20 cellular contexts compared by ENCODE assay signal in genomic region chr14:58793096-58793740, GRCh38.
A peak's percentile ranks its signal among the peaks of the same experiment; 100 is the strongest.
DNase-seq lines count a peak whose midpoint lies in the region; ATAC-seq, FAIRE-seq and TF ChIP-seq lines count a peak whose summit lies in the region.
"Had no signal": no experiment of that assay in that cellular context is flagged by ENCODE, and none has a peak within 500 bp of the region (broad histone marks: within the 10 kb centered on the region; RNA-seq: fewer than 3 reads in every experiment).

No MANE protein-coding gene starts in this region.

- H2AFZ ChIP-seq in IMR-90 (replicated peaks; ENCODE audit: low read length, poor library complexity): no peak overlapping the region
- H2AFZ ChIP-seq in hepatocyte: no peak overlapping the region

- H3K4me2 ChIP-seq in IMR-90 (ENCODE audit: low read depth, low read length): no peak overlapping the region
- peak overlapping the region; percentile 54 for H3K4me2 ChIP-seq in hepatocyte
- H3K4me2 ChIP-seq: BLaER1 treated with 17β-estradiol and CSF1 and Interleukin-3, amounts not matched to agents 10 nM and 100 nM had no signal

- H3K79me2 ChIP-seq in hepatocyte: no peaks in the 10 kb centered on the region

- H3K27ac ChIP-seq in AG04450 (ENCODE audit: low read depth, low read length) (no peak overlapping the region), IMR-90 (ENCODE audit: insufficient read depth, low read length) (no peak overlapping the region), hepatocyte (peak overlapping the region; percentile 81), small intestine (ENCODE audit: low read depth in 1 of 2, low read length in 1 of 2) (no peak overlapping the region)
- H3K27ac ChIP-seq: BLaER1 treated with 17β-estradiol and CSF1 and Interleukin-3, amounts not matched to agents 10 nM and 100 nM; SK-N-MC had no signal

- no peak overlapping the region for H2BK20ac ChIP-seq in IMR-90 (ENCODE audit: low read depth, low read length)

- no peak for TF ChIP-seq RAD21 in IMR-90 (IDR thresholded peaks at IDR 0.05; ENCODE audit: low read length)

- peaks cover 4% of the 10 kb centered on the region; the same call in 1 of the 2 replicates for H3K4me1 ChIP-seq in IMR-90 (ENCODE audit: control insufficient read depth, insufficient read depth, low read length)
- peaks cover 9% of the 10 kb centered on the region for H3K4me1 ChIP-seq in hepatocyte (ENCODE audit: insufficient read depth)
- H3K4me1 ChIP-seq in small intestine (ENCODE audit: control insufficient read depth in 2 of 2, insufficient read depth in 1 of 2, low read depth in 1 of 2, low read length in 1 of 2): peaks cover 2 to 7% of the 10 kb centered on the region in 2 donors

- no peaks in the 10 kb centered on the region for H3K79me1 ChIP-seq in IMR-90 (ENCODE audit: low read depth in 1 of 2, low read length in 2 of 2)

- no peaks in the 10 kb centered on the region for H3K9me1 ChIP-seq in IMR-90 (ENCODE audit: insufficient read depth, low read length)

- TF ChIP-seq CTCF in AG04450 (IDR thresholded peaks at IDR 0.05; ENCODE audit: low read depth, low read length) (0 out of 2 replicates have a peak, but pooled peaks have one; percentile 3), IMR-90 (conservative IDR thresholded peaks at IDR 0.05; ENCODE audit: low read depth, low read length) (no peak), hepatocyte (IDR thresholded peaks at IDR 0.05; ENCODE audit: poor library complexity) (no peak)

- no peaks in the 10 kb centered on the region for H4K20me1 ChIP-seq in IMR-90 (ENCODE audit: insufficient read depth, low read length)
- H4K20me1 ChIP-seq in hepatocyte (ENCODE audit: insufficient read depth, poor library complexity, severe bottlenecking): no peaks in the 10 kb centered on the region
- H4K20me1 ChIP-seq: BLaER1 treated with 17β-estradiol and CSF1 and Interleukin-3, amounts not matched to agents 10 nM and 100 nM had no signal

- POLR2A ChIA-PET in AG04450 (lab: Yijun Ruan, JAX): no interaction called here
- POLR2A ChIA-PET in IMR-90 (lab: Charles Lee; ENCODE audit: unreplicated experiment): no interaction called here

- H3K9me3 ChIP-seq in AG04450 (ENCODE audit: control insufficient read depth, insufficient read depth, low read length) (no peaks in the 10 kb centered on the region), IMR-90 (ENCODE audit: control insufficient read depth, insufficient read depth, low read length) (no peaks in the 10 kb centered on the region), hepatocyte (ENCODE audit: low read depth) (no peaks in the 10 kb centered on the region), small intestine (ENCODE audit: control insufficient read depth, low read depth) (no peaks in the 10 kb centered on the region)
- H3K9me3 ChIP-seq: BLaER1 treated with 17β-estradiol and CSF1 and Interleukin-3, amounts not matched to agents 10 nM and 100 nM had no signal

- no TSS peak for BruUV-seq in IMR-90 (replicated peaks; lab: Mats Ljungman, UMichigan)

- no peak overlapping the region for H3K14ac ChIP-seq in IMR-90 (replicated peaks; ENCODE audit: low read depth, low read length)

- peak; percentile 49 for ATAC-seq in IMR-90 (ENCODE audit: low read depth)
- ATAC-seq in HG03469 (IDR thresholded peaks at IDR 0.05; ENCODE audit: unreplicated experiment): no peak
- no peak for ATAC-seq in HG02981 (IDR thresholded peaks at IDR 0.05; ENCODE audit: unreplicated experiment)
- no peak for ATAC-seq in GM21825 (IDR thresholded peaks at IDR 0.05; ENCODE audit: unreplicated experiment)
- ATAC-seq: K562 had no signal

- no peak overlapping the region for H3K56ac ChIP-seq in IMR-90 (ENCODE audit: extremely low read depth, insufficient read depth, low read length)

- no peak overlapping the region for H4K5ac ChIP-seq in IMR-90 (ENCODE audit: low read depth, low read length)

- H2BK120ac ChIP-seq in IMR-90 (ENCODE audit: low read depth, low read length): no peak overlapping the region

- peaks cover 11% of the 10 kb centered on the region for H3K27me3 ChIP-seq in AG04450 (ENCODE audit: control insufficient read depth, insufficient read depth, low read length)
- H3K27me3 ChIP-seq in IMR-90 (ENCODE audit: control insufficient read depth, insufficient read depth, low read length): peaks cover 19% of the 10 kb centered on the region
- H3K27me3 ChIP-seq in hepatocyte: no peaks in the 10 kb centered on the region
- H3K27me3 ChIP-seq in small intestine (ENCODE audit: control insufficient read depth in 2 of 2, insufficient read depth in 2 of 2, low read length in 2 of 2): no peaks in the 10 kb centered on the region
- H3K27me3 ChIP-seq: BLaER1 treated with 17β-estradiol and CSF1 and Interleukin-3, amounts not matched to agents 10 nM and 100 nM had no signal

- in situ Hi-C loops in IMR-90 (cut with MboI; ENCODE audit: low sequenced_read_pairs): no loop called here

- H3K23ac ChIP-seq in IMR-90 (ENCODE audit: low read depth, low read length): 0 out of 2 replicates have a peak overlapping the region, but pooled peaks have one; percentile 18

- H3K4me3 ChIP-seq in AG04450 (ENCODE audit: low read depth, low read length): no peak overlapping the region
- H3K4me3 ChIP-seq in IMR-90 (ENCODE audit: insufficient read depth, low read depth, low read length): no peak overlapping the region
- H3K4me3 ChIP-seq in hepatocyte: no peak overlapping the region
- no peak overlapping the region for H3K4me3 ChIP-seq in small intestine (ENCODE audit: low read depth in 1 of 2, low read length in 2 of 2)
- H3K4me3 ChIP-seq: BLaER1 treated with 17β-estradiol and CSF1 and Interleukin-3, amounts not matched to agents 10 nM and 100 nM; K562; SK-N-MC had no signal

- H3K9me2 ChIP-seq in hepatocyte (replicated peaks; ENCODE audit: insufficient read depth): no peaks in the 10 kb centered on the region

- dilution Hi-C loops in IMR-90 (cut with HindIII; ENCODE audit: low sequenced_read_pairs, unreplicated experiment): no loop called here

- H4K91ac ChIP-seq in IMR-90 (ENCODE audit: insufficient read depth, low read depth, low read length): no peak overlapping the region

- H4K8ac ChIP-seq in IMR-90 (ENCODE audit: low read depth in 2 of 2, low read length in 2 of 2): no peak overlapping the region

- H3K4ac ChIP-seq in IMR-90 (ENCODE audit: low read depth, low read length): no peak overlapping the region

- intact Hi-C loops in IMR-90 (cut with micrococcal nuclease): no loop called here

- DNase-seq in AG04450 (ENCODE audit: low read depth, low spot score): no peak
- peak; percentile 55 for DNase-seq in IMR-90
- DNase-seq in hepatocyte (ENCODE audit: low spot score): no peak
- DNase-seq in small intestine: peak; percentile 63
- DNase-seq: CD8-positive, alpha-beta memory T cell; H7; NCI-H1417; NCI-H187; NCI-H2107; NCI-H510A treated with DMSO at 0.1 percent for 48 hours; NCI-H774; SHP77 had no signal

- no peak for FAIRE-seq in small intestine (lab: Jason Lieb, UNC)
- FAIRE-seq: A204.1, D721Med, K562 had no signal

- CTCF ChIA-PET in AG04450 (lab: Charles Lee): interaction anchor here (1.0 kb wide), 1 partner anchor 292 kb away, joined by 5 read pairs; no protein-coding TSS in a partner anchor
- CTCF ChIA-PET in IMR-90 (lab: Yijun Ruan, JAX): no interaction called here

- no peak overlapping the region for H2AK9ac ChIP-seq in IMR-90 (replicated peaks; ENCODE audit: low read depth, low read length, poor library complexity)

- H2AK5ac ChIP-seq in IMR-90 (ENCODE audit: low read depth, low read length): no peak overlapping the region

- no peak overlapping the region for H3K9ac ChIP-seq in IMR-90 (ENCODE audit: low read depth, low read length)
- H3K9ac ChIP-seq: BLaER1 treated with 17β-estradiol and CSF1 and Interleukin-3, amounts not matched to agents 10 nM and 100 nM had no signal

- H3K18ac ChIP-seq in IMR-90 (ENCODE audit: low read depth, low read length): no peak overlapping the region

- 20% methylated on average over 1 of the region's 5 CpGs; no CpG with 5 or more reads in 1 of the 2 experiments for WGBS in IMR-90 (ENCODE audit: extremely low coverage in 2 of 2, insufficient read length in 1 of 2), 2 experiments
- 52% methylated on average over 5 of the region's 5 CpGs for WGBS in hepatocyte (ENCODE audit: low lambda C conversion rate, missing lambda C conversion rate)
- 28 to 61% (median 45%) methylated on average over 5 of the region's 5 CpGs for WGBS in small intestine, 3 donors

- H2BK15ac ChIP-seq in IMR-90 (ENCODE audit: low read depth, low read length): no peak overlapping the region

- H3K36me3 ChIP-seq in IMR-90 (ENCODE audit: control insufficient read depth, insufficient read depth, low read length) (no peaks in the 10 kb centered on the region), hepatocyte (replicated peaks; ENCODE audit: insufficient read depth, low read depth) (no peaks in the 10 kb centered on the region), small intestine (ENCODE audit: control insufficient read depth in 2 of 2, insufficient read depth in 2 of 2, low read length in 2 of 2) (no peaks in the 10 kb centered on the region)
- H3K36me3 ChIP-seq: BLaER1 treated with 17β-estradiol and CSF1 and Interleukin-3, amounts not matched to agents 10 nM and 100 nM had no signal

- H2BK5ac ChIP-seq in IMR-90 (ENCODE audit: low read depth, low read length, poor library complexity, severe bottlenecking): no peak overlapping the region

- TF ChIP-seq POLR2A in IMR-90 (IDR thresholded peaks at IDR 0.05; ENCODE audit: low read depth, low read length): no peak

TF ChIP-seq in IMR-90, 13 proteins besides CTCF, POLR2A, EP300 and RAD21:
- TF ChIP-seq NFE2L2 (IDR thresholded peaks at IDR 0.05; ENCODE audit: low read depth, low read length): no peak

Comparison
In these comparisons a context has a peak if more than half of its experiments do, and no peak if none do; other contexts are left out.
1. DNase-seq: peak in IMR-90 (single experiment) and small intestine (single experiment); none in AG04450 (single experiment) and hepatocyte (single experiment).